Comparison of ENCODE assay signal across 8 cellular contexts in genomic region chr9:116687074-116687761, GRCh38. TPM values are rescaled to one million over a fixed set of nuclear protein-coding genes. Genes with fewer than 3 reads are reported as not detected.
DNase-seq lines count a peak whose midpoint lies in the region; ATAC-seq and TF ChIP-seq lines count a peak whose summit lies in the region.

A gene with protein sequence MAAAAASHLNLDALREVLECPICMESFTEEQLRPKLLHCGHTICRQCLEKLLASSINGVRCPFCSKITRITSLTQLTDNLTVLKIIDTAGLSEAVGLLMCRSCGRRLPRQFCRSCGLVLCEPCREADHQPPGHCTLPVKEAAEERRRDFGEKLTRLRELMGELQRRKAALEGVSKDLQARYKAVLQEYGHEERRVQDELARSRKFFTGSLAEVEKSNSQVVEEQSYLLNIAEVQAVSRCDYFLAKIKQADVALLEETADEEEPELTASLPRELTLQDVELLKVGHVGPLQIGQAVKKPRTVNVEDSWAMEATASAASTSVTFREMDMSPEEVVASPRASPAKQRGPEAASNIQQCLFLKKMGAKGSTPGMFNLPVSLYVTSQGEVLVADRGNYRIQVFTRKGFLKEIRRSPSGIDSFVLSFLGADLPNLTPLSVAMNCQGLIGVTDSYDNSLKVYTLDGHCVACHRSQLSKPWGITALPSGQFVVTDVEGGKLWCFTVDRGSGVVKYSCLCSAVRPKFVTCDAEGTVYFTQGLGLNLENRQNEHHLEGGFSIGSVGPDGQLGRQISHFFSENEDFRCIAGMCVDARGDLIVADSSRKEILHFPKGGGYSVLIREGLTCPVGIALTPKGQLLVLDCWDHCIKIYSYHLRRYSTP (plus strand): TSS chr9:116687305. CDS start chr9:116697743, 10,438 bp downstream.

- DNase-seq in C1 segment of cervical spinal cord (lab: John Stamatoyannopoulos, UW) (peak; percentile 29 to 91 (median 82)), NCI-H748 treated with DMSO at 0.1 percent for 48 hours (lab: John Stamatoyannopoulos, UW) (peak; percentile 85), ecto neural progenitor cell (ENCODE audit: low spot score) (peak; percentile 95), lower leg skin (ENCODE audit: low spot score in 2 of 2) (peak; percentile 85 to 97)
- DNase-seq in activated CD4-positive, alpha-beta memory T cell treated with anti-CD3 and anti-CD28 coated beads, Interleukin-2, amount 10 ng/mL, durations not matched to agents 7 days and 5 days: peak; percentile 92
- peak; percentile 90 to 93 for DNase-seq in stimulated activated CD4-positive, alpha-beta T cell treated with anti-CD3 and anti-CD28 coated beads, Interleukin-4, amount 100 ng/mL, for 48 hours (ENCODE audit: low read depth in 2 of 2)

- CTCF ChIA-PET in activated CD4-positive, alpha-beta memory T cell treated with anti-CD3 and anti-CD28 coated beads, Interleukin-2, amount 10 ng/mL, durations not matched to agents 7 days and 5 days (lab: Charles Lee): interaction anchor here (0.7 kb wide), 1 partner anchor 119 kb away, joined by 3 read pairs; no protein-coding TSS in a partner anchor

- no peak for TF ChIP-seq POLR2A in lower leg skin (IDR thresholded peaks at IDR 0.05)

- POLR2A ChIA-PET in activated CD4-positive, alpha-beta memory T cell treated with anti-CD3 and anti-CD28 coated beads, Interleukin-2, amount 10 ng/mL, durations not matched to agents 7 days and 5 days (lab: Charles Lee): interaction anchor here (1.8 to 2.1 kb wide), 2 partner anchors 11 to 15 kb away, joined by 6 to 9 read pairs; no protein-coding TSS in a partner anchor

- H3K4me3 ChIP-seq in lower leg skin (ENCODE audit: low read depth, poor library complexity, severe bottlenecking): peak within 1 kb of the TSS; percentile 51

- H3K36me3 Mint-ChIP-seq in activated CD4-positive, alpha-beta memory T cell treated with anti-CD3 and anti-CD28 coated beads, Interleukin-2, amount 10 ng/mL, durations not matched to agents 7 days and 5 days (ENCODE audit: low read depth): peaks cover 10% of the 10 kb centered on the region

- TF ChIP-seq CTCF in lower leg skin (IDR thresholded peaks at IDR 0.05): no peak

- 0 to 1% methylated on average over 46 to 54 of the region's 54 CpGs for WGBS in lower leg skin, 2 donors

- ATAC-seq in GM19328 (IDR thresholded peaks at IDR 0.05; ENCODE audit: unreplicated experiment) (peak; percentile 99), HG03460 (IDR thresholded peaks at IDR 0.05; ENCODE audit: unreplicated experiment) (peak; percentile 98)

- peaks cover 48% of the 10 kb centered on the region for H3K4me1 Mint-ChIP-seq in activated CD4-positive, alpha-beta memory T cell treated with anti-CD3 and anti-CD28 coated beads, Interleukin-2, amount 10 ng/mL, durations not matched to agents 7 days and 5 days

- peak within 1 kb of the TSS; percentile 82 for H3K4me3 Mint-ChIP-seq in activated CD4-positive, alpha-beta memory T cell treated with anti-CD3 and anti-CD28 coated beads, Interleukin-2, amount 10 ng/mL, durations not matched to agents 7 days and 5 days

- intact Hi-C loops in lower leg skin (cut with DNase I; ENCODE audit: low total_unique reads): no loop called here

- H3K27me3 Mint-ChIP-seq in activated CD4-positive, alpha-beta memory T cell treated with anti-CD3 and anti-CD28 coated beads, Interleukin-2, amount 10 ng/mL, durations not matched to agents 7 days and 5 days: no peaks in the 10 kb centered on the region

- peaks cover 2% of the 10 kb centered on the region for H3K9me3 Mint-ChIP-seq in activated CD4-positive, alpha-beta memory T cell treated with anti-CD3 and anti-CD28 coated beads, Interleukin-2, amount 10 ng/mL, durations not matched to agents 7 days and 5 days

- peak within 1 kb of the TSS; percentile 77 for H3K27ac Mint-ChIP-seq in activated CD4-positive, alpha-beta memory T cell treated with anti-CD3 and anti-CD28 coated beads, Interleukin-2, amount 10 ng/mL, durations not matched to agents 7 days and 5 days

RNA-seq across cellular contexts. Expression of the gene that starts here (rescaled TPM):
- 10 to 100 TPM; 13.9 to 17.1 TPM for total RNA-seq in activated CD4-positive, alpha-beta memory T cell treated with anti-CD3 and anti-CD28 coated beads, Interleukin-2, amount 10 ng/mL, durations not matched to agents 7 days and 5 days
- 10 to 100 TPM in 3 of 4 donors, 1 to 10 TPM in 1; 9.9 to 16.1 (median 12.1) TPM for total RNA-seq in lower leg skin

Comparison
In these comparisons a context has a peak if more than half of its experiments do, and no peak if none do; other contexts are left out.
1. Peak in every context shown above with its lines: DNase-seq, ATAC-seq and H3K4me3 ChIP-seq.